In genomic region chr19:10114651-10115391, GRCh38 we compare ENCODE assay signal across 12 cellular contexts. TPM values are rescaled to one million over a fixed set of nuclear protein-coding genes. Genes with fewer than 3 reads are reported as not detected.
A peak's percentile ranks its signal among the peaks of the same experiment; 100 is the strongest.
DNase-seq lines count a peak whose midpoint lies in the region; ATAC-seq, FAIRE-seq and TF ChIP-seq lines count a peak whose summit lies in the region.
"Had no signal": no experiment of that assay in that cellular context is flagged by ENCODE, and none has a peak within 500 bp of the region (broad histone marks: within the 10 kb centered on the region; RNA-seq: fewer than 3 reads in every experiment).

No MANE protein-coding gene starts in this region.

- no peaks in the 10 kb centered on the region for H3K27me3 ChIP-seq in prostate gland (replicated peaks; ENCODE audit: insufficient read depth)
- H3K27me3 ChIP-seq: tibial artery had no signal

- no peak overlapping the region for H3K27ac ChIP-seq in prostate gland
- H3K27ac ChIP-seq: tibial artery had no signal

- no peaks in the 10 kb centered on the region for H3K9me3 ChIP-seq in T-helper 17 cell (ENCODE audit: control insufficient read depth, low read length, poor library complexity, severe bottlenecking)
- H3K9me3 ChIP-seq in prostate gland, result no peaks in the 10 kb centered on the region
- H3K9me3 ChIP-seq: tibial artery had no signal

- peaks cover 7% of the 10 kb centered on the region for H3K4me1 ChIP-seq in prostate gland (replicated peaks)

- H3K4me3 ChIP-seq in prostate gland, result no peak overlapping the region
- H3K4me3 ChIP-seq: tibial artery had no signal

- H3K36me3 ChIP-seq in prostate gland, result peaks cover 20 to 39% of the 10 kb centered on the region in 2 donors

- DNase-seq in T-helper 1 cell (no peak), GM12892 (ENCODE audit: insufficient read length) (peak; percentile 9), T-helper 17 cell (no peak), neural crest cell (ENCODE audit: low read depth, low spot score) (no peak), prostate gland (ENCODE audit: low spot score) (no peak), NCI-H1694 treated with DMSO at 0.1 percent for 48 hours (lab: John Stamatoyannopoulos, UW) (no peak), GM19239 (ENCODE audit: insufficient read length, low spot score) (no peak)
- DNase-seq: Kasumi-1, NCI-H446 treated with DMSO at 0.1 percent for 48 hours, tibial artery had no signal

- H3K27ac Mint-ChIP-seq in T-helper 1 cell treated with Interleukin-12 subunit alpha and Interleukin-12 subunit beta and Interleukin-4 antibody, amounts not matched to agents 30 μg/mL and 1 μg/mL, for 36 hours, result peak overlapping the region; percentile 31
- H3K27ac Mint-ChIP-seq in T-helper 17 cell (no peak overlapping the region), neural crest cell (ENCODE audit: unreplicated experiment) (no peak overlapping the region)

- FAIRE-seq in GM12892 (lab: Jason Lieb, UNC) (no peak), GM19239 (lab: Jason Lieb, UNC) (no peak)

- intact Hi-C loops in prostate gland (cut with DNase I), result no loop called here

- ATAC-seq in T-helper 17 cell, result no peak

- no peaks in the 10 kb centered on the region for H3K9me3 Mint-ChIP-seq in T-helper 1 cell treated with Interleukin-12 subunit alpha and Interleukin-12 subunit beta and Interleukin-4 antibody, amounts not matched to agents 30 μg/mL and 1 μg/mL, for 36 hours
- H3K9me3 Mint-ChIP-seq in neural crest cell, result no peaks in the 10 kb centered on the region

- TF ChIP-seq POLR2A in GM12892 (IDR thresholded peaks at IDR 0.05; ENCODE audit: low read depth, low read length) (no peak; the same call in 1 of the 2 replicates), prostate gland (IDR thresholded peaks at IDR 0.05) (no peak)

- peaks cover 25% of the 10 kb centered on the region for H3K36me3 Mint-ChIP-seq in T-helper 1 cell treated with Interleukin-12 subunit alpha and Interleukin-12 subunit beta and Interleukin-4 antibody, amounts not matched to agents 30 μg/mL and 1 μg/mL, for 36 hours (ENCODE audit: low read depth)
- peaks cover 8% of the 10 kb centered on the region for H3K36me3 Mint-ChIP-seq in T-helper 17 cell (ENCODE audit: low read depth)
- peaks cover 2% of the 10 kb centered on the region for H3K36me3 Mint-ChIP-seq in neural crest cell (ENCODE audit: low read depth)

- TF ChIP-seq CTCF in neural crest cell (conservative IDR thresholded peaks at IDR 0.05), result no peak
- TF ChIP-seq CTCF in prostate gland (IDR thresholded peaks at IDR 0.05), result no peak

- H3K4me1 Mint-ChIP-seq in T-helper 1 cell treated with Interleukin-12 subunit alpha and Interleukin-12 subunit beta and Interleukin-4 antibody, amounts not matched to agents 30 μg/mL and 1 μg/mL, for 36 hours (ENCODE audit: low read depth), result peaks cover 31% of the 10 kb centered on the region
- peaks cover 34% of the 10 kb centered on the region for H3K4me1 Mint-ChIP-seq in T-helper 17 cell
- H3K4me1 Mint-ChIP-seq in neural crest cell, result peaks cover 8% of the 10 kb centered on the region

- no peaks in the 10 kb centered on the region for H3K27me3 Mint-ChIP-seq in T-helper 1 cell treated with Interleukin-12 subunit alpha and Interleukin-12 subunit beta and Interleukin-4 antibody, amounts not matched to agents 30 μg/mL and 1 μg/mL, for 36 hours (ENCODE audit: low read depth)
- H3K27me3 Mint-ChIP-seq in T-helper 17 cell, result no peaks in the 10 kb centered on the region
- peaks cover 15% of the 10 kb centered on the region for H3K27me3 Mint-ChIP-seq in neural crest cell (ENCODE audit: low read depth)

- 73% methylated on average over 26 of the region's 26 CpGs for whole genome bisulfite sequencing in prostate gland

- no peak overlapping the region for H3K4me3 Mint-ChIP-seq in T-helper 1 cell treated with Interleukin-12 subunit alpha and Interleukin-12 subunit beta and Interleukin-4 antibody, amounts not matched to agents 30 μg/mL and 1 μg/mL, for 36 hours
- H3K4me3 Mint-ChIP-seq in T-helper 17 cell (peak overlapping the region; percentile 25), neural crest cell (peak overlapping the region; percentile 83)

RNA-seq across cellular contexts. Expression of gene P2RY11, which starts 3.3 kb away (rescaled TPM):
- 11.0 TPM for polyA plus RNA-seq in GM12892 (2012; ENCODE audit: missing spikeins)
- 10 to 100 TPM; 46.6 to 50.8 TPM for total RNA-seq in T-helper 17 cell
- 25.9 and 26.9 TPM in 2 replicates for total RNA-seq in neural crest cell
- total RNA-seq in prostate gland, result 10 to 100 TPM in 1 of 2 donors, 1 to 10 TPM in 1; 9.2 to 20.8 TPM

RNA-seq across cellular contexts. Expression of gene EIF3G, which starts 4.9 kb away (rescaled TPM):
- 129 TPM for polyA plus RNA-seq in GM12892 (2012; ENCODE audit: missing spikeins)
- total RNA-seq in T-helper 17 cell (100 to 1,000 TPM; 312 to 322 TPM), neural crest cell (210 and 224 TPM in 2 replicates), prostate gland (100 to 1,000 TPM; 264 to 300 TPM)

RNA-seq across cellular contexts. Expression of gene PPAN, which starts 8.7 kb away (rescaled TPM):
- 61.1 TPM for polyA plus RNA-seq in GM12892 (2012; ENCODE audit: missing spikeins)
- total RNA-seq in T-helper 17 cell, result 10 to 100 TPM; 79.8 to 87.8 TPM
- 77.8 and 84.5 TPM in 2 replicates for total RNA-seq in neural crest cell
- 10 to 100 TPM; 27.6 to 47.2 TPM for total RNA-seq in prostate gland

RNA-seq across cellular contexts. Expression of gene ANGPTL6, which starts 12.3 kb away (rescaled TPM):
- 16.8 TPM for polyA plus RNA-seq in GM12892 (2012; ENCODE audit: missing spikeins)
- 1 to 10 TPM in 1 of 2 donors, under 1 TPM in 1; 0.86 to 2.2 TPM for total RNA-seq in T-helper 17 cell
- not detected in 2 replicates for total RNA-seq in neural crest cell
- total RNA-seq in prostate gland, result 1 to 10 TPM in 1 of 2 donors, not detected in 1; 2.4 TPM
- total RNA-seq: fibroblast of villous mesenchyme had no signal

RNA-seq across cellular contexts. Expression of gene SHFL, which starts 28.7 kb away (rescaled TPM):
- polyA plus RNA-seq in GM12892 (2012; ENCODE audit: missing spikeins), result 58.7 TPM
- 10 to 100 TPM; 65.2 to 68.0 TPM for total RNA-seq in T-helper 17 cell
- total RNA-seq in neural crest cell, result 0.89 and 0.93 TPM in 2 replicates
- total RNA-seq in prostate gland, result 10 to 100 TPM; 23.5 to 36.0 TPM
